In genomic region chr3:14434541-14435151, GRCh38 we compare ENCODE assay signal across 9 cellular contexts. TPM values are rescaled to one million over a fixed set of nuclear protein-coding genes. Genes with fewer than 3 reads are reported as not detected.
DNase-seq lines count a peak whose midpoint lies in the region; ATAC-seq, FAIRE-seq and TF ChIP-seq lines count a peak whose summit lies in the region.
"Had no signal": no experiment of that assay in that cellular context is flagged by ENCODE, and none has a peak within 500 bp of the region (broad histone marks: within the 10 kb centered on the region; RNA-seq: fewer than 3 reads in every experiment).

No MANE protein-coding gene starts in this region.

- peaks cover 58% of the 10 kb centered on the region for H3K4me1 Mint-ChIP-seq in activated CD4-positive, alpha-beta memory T cell treated with anti-CD3 and anti-CD28 coated beads for 36 hours (ENCODE audit: low read depth)
- peaks cover 86% of the 10 kb centered on the region for H3K4me1 Mint-ChIP-seq in stimulated activated memory B cell treated with anti-CD40 and anti-IgM and Interleukin-4, amounts not matched to agents 10 μg/mL and 1 μg/mL and 100 μg/mL, for 72 hours

- peak overlapping the region; percentile 31 for H3K4me3 Mint-ChIP-seq in activated CD4-positive, alpha-beta memory T cell treated with anti-CD3 and anti-CD28 coated beads for 36 hours
- peak overlapping the region; percentile 44 for H3K4me3 Mint-ChIP-seq in stimulated activated memory B cell treated with anti-CD40 and anti-IgM and Interleukin-4, amounts not matched to agents 10 μg/mL and 1 μg/mL and 100 μg/mL, for 72 hours

- peak; percentile 36 for DNase-seq in NOMO-1 treated with DMSO at 0.1 percent for 48 hours (lab: John Stamatoyannopoulos, UW; ENCODE audit: unreplicated experiment)
- no peak for DNase-seq in NOMO-1 treated with dmso at 0.1 percent for 144 hours (lab: John Stamatoyannopoulos, UW; ENCODE audit: unreplicated experiment)
- no peak for DNase-seq in activated CD4-positive, alpha-beta memory T cell treated with anti-CD3 and anti-CD28 coated beads for 36 hours
- peak; percentile 59 for DNase-seq in left ventricle myocardium superior
- DNase-seq in H54 (ENCODE audit: insufficient read length, low spot score): no peak
- DNase-seq in NCI-H1092 treated with DMSO at 0.1 percent for 48 hours (lab: John Stamatoyannopoulos, UW): no peak
- DNase-seq in DMS153 treated with DMSO at 0.1 percent for 48 hours (lab: John Stamatoyannopoulos, UW; ENCODE audit: unreplicated experiment): no peak
- DNase-seq: NK-92 treated with Interleukin-12 subunit alpha and Interleukin-12 subunit beta, amount 100 ng/mL, for 24 hours had no signal

- ATAC-seq in left ventricle myocardium superior: peak; percentile 37
- ATAC-seq in stimulated activated memory B cell treated with anti-CD40 and anti-IgM and Interleukin-4, amounts not matched to agents 10 μg/mL and 1 μg/mL and 100 μg/mL, for 72 hours: no peak

- H3K36me3 Mint-ChIP-seq in activated CD4-positive, alpha-beta memory T cell treated with anti-CD3 and anti-CD28 coated beads for 36 hours: no peaks in the 10 kb centered on the region
- no peaks in the 10 kb centered on the region for H3K36me3 Mint-ChIP-seq in stimulated activated memory B cell treated with anti-CD40 and anti-IgM and Interleukin-4, amounts not matched to agents 10 μg/mL and 1 μg/mL and 100 μg/mL, for 72 hours

- H3K27me3 Mint-ChIP-seq in activated CD4-positive, alpha-beta memory T cell treated with anti-CD3 and anti-CD28 coated beads for 36 hours: no peaks in the 10 kb centered on the region
- H3K27me3 Mint-ChIP-seq in stimulated activated memory B cell treated with anti-CD40 and anti-IgM and Interleukin-4, amounts not matched to agents 10 μg/mL and 1 μg/mL and 100 μg/mL, for 72 hours: no peaks in the 10 kb centered on the region

- CTCF ChIA-PET in activated CD4-positive, alpha-beta memory T cell treated with anti-CD3 and anti-CD28 coated beads for 36 hours (lab: Charles Lee): interaction anchor here (1.2 to 1.7 kb wide), 3 partner anchors 28 to 33 kb away, joined by 6 to 9 read pairs (median 6); partner anchors contain the start of gene SLC6A6

- no peak for FAIRE-seq in H54 (lab: Jason Lieb, UNC)

- peak overlapping the region; percentile 77 for H3K27ac Mint-ChIP-seq in activated CD4-positive, alpha-beta memory T cell treated with anti-CD3 and anti-CD28 coated beads for 36 hours
- H3K27ac Mint-ChIP-seq in stimulated activated memory B cell treated with anti-CD40 and anti-IgM and Interleukin-4, amounts not matched to agents 10 μg/mL and 1 μg/mL and 100 μg/mL, for 72 hours: peak overlapping the region; percentile 94

- no peaks in the 10 kb centered on the region for H3K9me3 Mint-ChIP-seq in activated CD4-positive, alpha-beta memory T cell treated with anti-CD3 and anti-CD28 coated beads for 36 hours
- H3K9me3 Mint-ChIP-seq in stimulated activated memory B cell treated with anti-CD40 and anti-IgM and Interleukin-4, amounts not matched to agents 10 μg/mL and 1 μg/mL and 100 μg/mL, for 72 hours: no peaks in the 10 kb centered on the region

- POLR2A ChIA-PET in activated CD4-positive, alpha-beta memory T cell treated with anti-CD3 and anti-CD28 coated beads for 36 hours (lab: Charles Lee): interaction anchor here (3.8 to 4.5 kb wide), 2 partner anchors 24 to 32 kb away, joined by 22 to 50 read pairs; partner anchors contain the start of gene SLC6A6

- intact Hi-C loops in activated CD4-positive, alpha-beta memory T cell treated with anti-CD3 and anti-CD28 coated beads for 36 hours (cut with micrococcal nuclease): loop anchor here (10.0 kb wide), 2 partner anchors 510 to 1420 kb away; partner anchors contain the start of gene NR2C2
- intact Hi-C loops in left ventricle myocardium superior (cut with micrococcal nuclease): no loop called here

- TF ChIP-seq POLR2A in H54 (IDR thresholded peaks at IDR 0.05; ENCODE audit: low read depth, low read length): no peak

RNA-seq across cellular contexts. Expression of gene SLC6A6, which starts 32.2 kb away (rescaled TPM):
- total RNA-seq in activated CD4-positive, alpha-beta memory T cell treated with anti-CD3 and anti-CD28 coated beads for 36 hours: 10 to 100 TPM; 44.0 to 45.1 TPM
- total RNA-seq in left ventricle myocardium superior: 14.1 TPM

Comparison
In these comparisons a context has a peak if more than half of its experiments do, and no peak if none do; other contexts are left out.
1. DNase-seq: peak in NOMO-1 treated with DMSO at 0.1 percent for 48 hours (single experiment) and left ventricle myocardium superior (single experiment); none in NOMO-1 treated with dmso at 0.1 percent for 144 hours (single experiment), activated CD4-positive, alpha-beta memory T cell treated with anti-CD3 and anti-CD28 coated beads for 36 hours (single experiment), H54 (single experiment), NCI-H1092 treated with DMSO at 0.1 percent for 48 hours (single experiment) and DMS153 treated with DMSO at 0.1 percent for 48 hours (single experiment).